ENCODE assay signal across 16 cellular contexts in the genomic region with DNA sequence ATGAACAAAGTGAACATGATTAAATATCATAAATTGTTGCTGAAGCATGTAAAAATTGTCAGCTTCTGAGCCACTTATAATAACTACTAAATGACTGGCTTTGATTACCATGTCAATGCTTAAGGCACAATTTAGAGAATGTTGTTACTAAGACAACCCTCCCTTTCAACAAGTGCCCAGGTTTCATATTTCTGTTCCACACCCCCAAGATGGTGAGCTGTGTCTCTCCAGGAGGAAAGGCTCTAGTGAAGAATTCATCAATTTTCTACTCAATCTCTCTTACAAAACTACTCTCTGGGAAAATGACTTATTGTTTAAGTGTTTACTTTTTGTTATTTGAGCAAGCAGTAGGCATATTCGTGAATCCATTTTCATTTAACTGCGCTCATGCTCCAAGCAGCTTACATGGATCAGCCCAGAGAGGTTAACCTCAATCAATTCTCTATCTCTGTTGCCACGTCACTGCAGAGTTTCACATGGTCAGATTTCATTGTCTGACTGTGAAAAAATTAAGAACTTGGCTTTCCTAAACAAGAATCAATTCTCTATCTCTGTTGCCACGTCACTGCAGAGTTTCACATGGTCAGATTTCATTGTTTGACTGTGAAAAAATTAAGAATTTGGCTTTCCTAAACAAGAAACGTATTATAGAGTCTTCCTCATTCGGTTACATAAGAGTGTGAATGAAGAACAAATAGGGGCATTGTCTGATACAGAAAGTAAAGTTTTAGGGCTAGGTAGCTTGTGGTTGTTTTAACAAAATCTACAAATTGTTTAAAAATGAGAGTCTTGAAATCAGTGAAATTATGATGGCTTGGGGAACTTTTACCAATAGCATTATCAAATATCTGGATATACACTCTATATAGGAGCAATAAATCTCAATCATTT. TPM values are rescaled to one million over a fixed set of nuclear protein-coding genes. Genes with fewer than 3 reads are reported as not detected.
DNase-seq lines count a peak whose midpoint lies in the region; ATAC-seq and TF ChIP-seq lines count a peak whose summit lies in the region.
"Had no signal": no experiment of that assay in that cellular context is flagged by ENCODE, and none has a peak within 500 bp of the region (broad histone marks: within the 10 kb centered on the region; RNA-seq: fewer than 3 reads in every experiment).

No MANE protein-coding gene starts in this region.

- no peak overlapping the region for H3K9ac ChIP-seq in subcutaneous abdominal adipose tissue (ENCODE audit: low read length in 5 of 5)

- no peaks in the 10 kb centered on the region for H3K9me2 ChIP-seq in hepatocyte (replicated peaks; ENCODE audit: insufficient read depth)

- peaks cover 28% of the 10 kb centered on the region for H3K4me1 ChIP-seq in hepatocyte (ENCODE audit: insufficient read depth)
- peaks cover 0 to 38% (median 23%) of the 10 kb centered on the region in 5 donors for H3K4me1 ChIP-seq in subcutaneous abdominal adipose tissue (ENCODE audit: control insufficient read depth in 5 of 5, insufficient read depth in 5 of 5, low read length in 5 of 5)
- H3K4me1 ChIP-seq in ascending aorta = no peaks in the 10 kb centered on the region

- H3K79me2 ChIP-seq in hepatocyte = no peaks in the 10 kb centered on the region

- 62% methylated on average over 6 of the region's 6 CpGs for WGBS in hepatocyte (ENCODE audit: low lambda C conversion rate, missing lambda C conversion rate)

- no peaks in the 10 kb centered on the region for H3K9me3 ChIP-seq in hepatocyte (ENCODE audit: low read depth)
- H3K9me3 ChIP-seq in subcutaneous abdominal adipose tissue (ENCODE audit: control insufficient read depth in 5 of 5, low read length in 5 of 5) = peaks cover 0 to 8% (median 6%) of the 10 kb centered on the region in 5 donors
- peaks cover 0 to 5% of the 10 kb centered on the region in 2 donors for H3K9me3 ChIP-seq in ascending aorta

- H3K27ac ChIP-seq in hepatocyte (peak overlapping the region; percentile 21), subcutaneous abdominal adipose tissue (ENCODE audit: low read depth, low read length) (peak overlapping the region; percentile 32), ascending aorta (no peak overlapping the region)
- H3K27ac ChIP-seq: thoracic aorta had no signal

- TF ChIP-seq CTCF in hepatocyte (IDR thresholded peaks at IDR 0.05; ENCODE audit: poor library complexity) (no peak), ascending aorta (IDR thresholded peaks at IDR 0.05) (no peak)

- H2AFZ ChIP-seq in hepatocyte = no peak overlapping the region

- H3K4me2 ChIP-seq in hepatocyte = no peak overlapping the region

- no peak for ATAC-seq in GM18858 (IDR thresholded peaks at IDR 0.05; ENCODE audit: unreplicated experiment)
- ATAC-seq: Right ventricle myocardium inferior had no signal

- no peaks in the 10 kb centered on the region for H3K27me3 ChIP-seq in hepatocyte
- no peaks in the 10 kb centered on the region for H3K27me3 ChIP-seq in subcutaneous abdominal adipose tissue (ENCODE audit: control insufficient read depth in 5 of 5, insufficient read depth in 4 of 5, low read length in 5 of 5)
- H3K27me3 ChIP-seq in ascending aorta = no peaks in the 10 kb centered on the region

- DNase-seq in NCI-H2107 treated with DMSO at 0.1 percent for 48 hours (lab: John Stamatoyannopoulos, UW; ENCODE audit: unreplicated experiment) (peak; percentile 81), NCI-H2107 (lab: John Stamatoyannopoulos, UW) (no peak), RPMI7951 (ENCODE audit: low read depth) (peak; percentile 62), hepatocyte (ENCODE audit: low spot score) (no peak), ascending aorta (ENCODE audit: low spot score in 2 of 2) (no peak), HuH-7.5 (ENCODE audit: low spot score) (no peak)
- DNase-seq: 8988T; activated CD8-positive, alpha-beta memory T cell treated with anti-CD3 and anti-CD28 coated beads for 24 hours; central memory CD4-positive, alpha-beta T cell; naive B cell; NCI-H446 treated with DMSO at 0.1 percent for 48 hours had no signal

- intact Hi-C loops in ascending aorta (cut with DNase I) = no loop called here

- H3K36me3 ChIP-seq in hepatocyte (replicated peaks; ENCODE audit: insufficient read depth, low read depth) (no peaks in the 10 kb centered on the region), subcutaneous abdominal adipose tissue (ENCODE audit: control insufficient read depth in 5 of 5, insufficient read depth in 5 of 5, low read length in 5 of 5) (no peaks in the 10 kb centered on the region), ascending aorta (no peaks in the 10 kb centered on the region)
- H3K36me3 ChIP-seq: thoracic aorta had no signal

- H3K4me3 ChIP-seq in hepatocyte = no peak overlapping the region
- H3K4me3 ChIP-seq in subcutaneous abdominal adipose tissue (ENCODE audit: low read depth in 1 of 5, low read length in 5 of 5) = no peak overlapping the region
- no peak overlapping the region for H3K4me3 ChIP-seq in ascending aorta
- H3K4me3 ChIP-seq: skin epidermis, thoracic aorta had no signal

- no peaks in the 10 kb centered on the region for H4K20me1 ChIP-seq in hepatocyte (ENCODE audit: insufficient read depth, poor library complexity, severe bottlenecking)

RNA-seq across cellular contexts. Expression of gene CCDC71L, which starts 49.7 kb away (rescaled TPM):
- total RNA-seq in RPMI7951 (2014; rRNA removed; shearing (Covaris generic)) = 19.2 and 19.6 TPM in 2 replicates
- total RNA-seq in hepatocyte (17.1 and 24.3 TPM in 2 replicates), ascending aorta (46.6 TPM)
- polyA plus RNA-seq in hepatocyte = 14.8 and 17.0 TPM in 2 replicates

Comparison
In these comparisons a context has a peak if more than half of its experiments do, and no peak if none do; other contexts are left out.
1. DNase-seq: peak in NCI-H2107 treated with DMSO at 0.1 percent for 48 hours (single experiment) and RPMI7951 (single experiment); none in NCI-H2107 (single experiment), hepatocyte (single experiment), ascending aorta (0 of 2) and HuH-7.5 (single experiment).
2. H3K27ac ChIP-seq: peak in hepatocyte (single experiment) and subcutaneous abdominal adipose tissue (single experiment); none in ascending aorta (0 of 2).